ENCODE assay signal across 8 cellular contexts in genomic region chr11:65428578-65429068, GRCh38. TPM values are rescaled to one million over a fixed set of nuclear protein-coding genes. Genes with fewer than 3 reads are reported as not detected.
DNase-seq lines count a peak whose midpoint lies in the region; ATAC-seq and TF ChIP-seq lines count a peak whose summit lies in the region.

No MANE protein-coding gene starts in this region.

- peak; percentile 28 for TF ChIP-seq POLR2A in GM15510 (IDR thresholded peaks at IDR 0.05; ENCODE audit: borderline replicate concordance, extremely low read depth, insufficient read length)

- no peaks in the 10 kb centered on the region for H3K9me3 Mint-ChIP-seq in activated B cell treated with CpG ODN at 0.5 μM for 24 hours

- H3K27ac Mint-ChIP-seq in activated B cell treated with CpG ODN at 0.5 μM for 24 hours = peak overlapping the region; percentile 100

- H3K36me3 Mint-ChIP-seq in activated B cell treated with CpG ODN at 0.5 μM for 24 hours (ENCODE audit: low read depth) = peaks cover 48% of the 10 kb centered on the region

- H3K27me3 Mint-ChIP-seq in activated B cell treated with CpG ODN at 0.5 μM for 24 hours = no peaks in the 10 kb centered on the region

- H3K4me3 Mint-ChIP-seq in activated B cell treated with CpG ODN at 0.5 μM for 24 hours = peak overlapping the region; percentile 100

- TF ChIP-seq CTCF in activated B cell treated with CpG ODN at 0.5 μM for 24 hours (IDR thresholded peaks at IDR 0.05) (no peak), foreskin fibroblast (IDR thresholded peaks at IDR 0.05; ENCODE audit: low read depth, low read length) (no peak)

- DNase-seq in activated B cell treated with CpG ODN at 0.5 μM for 24 hours (no peak), foreskin fibroblast (no peak), skeletal muscle cell (ENCODE audit: low read depth) (no peak), cortex of kidney (lab: John Stamatoyannopoulos, UW) (no peak), putamen (ENCODE audit: low spot score) (no peak), NCI-H2029 (lab: John Stamatoyannopoulos, UW) (no peak)

- POLR2A ChIA-PET in activated B cell treated with CpG ODN at 0.5 μM for 24 hours (lab: Charles Lee) = interaction anchor here (1.4 to 19.3 kb wide), 6 partner anchors 10 to 73 kb away, joined by 4 to 3752 read pairs (median 12); partner anchors contain the start of genes MALAT1 and NEAT1

- peaks cover 88% of the 10 kb centered on the region for H3K4me1 Mint-ChIP-seq in activated B cell treated with CpG ODN at 0.5 μM for 24 hours

- intact Hi-C loops in activated B cell treated with CpG ODN at 0.5 μM for 24 hours (cut with micrococcal nuclease) = no loop called here

- no peak for ATAC-seq in activated B cell treated with CpG ODN at 0.5 μM for 24 hours (ENCODE audit: low read depth)
- ATAC-seq in HG03378 (IDR thresholded peaks at IDR 0.05; ENCODE audit: unreplicated experiment) = no peak

- CTCF ChIA-PET in activated B cell treated with CpG ODN at 0.5 μM for 24 hours (lab: Charles Lee) = no interaction called here

- peak overlapping the region; percentile 77 to 82 for H3K4me3 ChIP-seq in foreskin fibroblast (ENCODE audit: low read depth in 1 of 2, low read length in 2 of 2)
- H3K4me3 ChIP-seq in skeletal muscle cell (ENCODE audit: low read depth, low read length) = peak overlapping the region; percentile 86

RNA-seq across cellular contexts. Expression of gene NEAT1, which starts 6.0 kb away (rescaled TPM):
- total RNA-seq in activated B cell treated with CpG ODN at 0.5 μM for 24 hours = 578 and 699 TPM in 2 replicates

RNA-seq across cellular contexts. Expression of gene FRMD8, which starts 42.2 kb away (rescaled TPM):
- 68.6 and 70.6 TPM in 2 replicates for total RNA-seq in activated B cell treated with CpG ODN at 0.5 μM for 24 hours

RNA-seq across cellular contexts. Expression of gene SLC25A45, which starts 46.2 kb away (rescaled TPM):
- 11.4 and 12.3 TPM in 2 replicates for total RNA-seq in activated B cell treated with CpG ODN at 0.5 μM for 24 hours
